Comparison of ENCODE assay signal across 1 cellular context in genomic region chr6:89763550-89763949, GRCh38.
TF ChIP-seq lines count a peak whose summit lies in the region.

No MANE protein-coding gene starts in this region.

TF ChIP-seq in GM23338, 12 proteins besides CTCF, POLR2A, EP300 and RAD21 (continued from another document):
- TF ChIP-seq ZNF462 (CRISPR knock-in tag; IDR thresholded peaks at IDR 0.05) (no peak), POLR2AphosphoS5 (IDR thresholded peaks at IDR 0.05; ENCODE audit: low read depth) (no peak), NANOG (IDR thresholded peaks at IDR 0.05; ENCODE audit: borderline replicate concordance) (no peak)
